In genomic region chr12:62227091-62227490, GRCh38 we compare ENCODE assay signal across 11 cellular contexts.
"Had no signal": no experiment of that assay in that cellular context is flagged by ENCODE, and none has a peak within 500 bp of the region (broad histone marks: within the 10 kb centered on the region; RNA-seq: fewer than 3 reads in every experiment).

No MANE protein-coding gene starts in this region.

- DNase-seq: GM23248, GOT3, H7, HFFc6, IMR-90, KBM-7 had no signal

- H3K27ac Mint-ChIP-seq: HFFc6 had no signal

- FAIRE-seq: HepG2 had no signal

- ATAC-seq: HCT116, HepG2 had no signal

- H3K4me3 ChIP-seq: GM23248, HAP-1 had no signal

- H3K9me3 ChIP-seq: HAP-1 had no signal

- H3K4me2 ChIP-seq: KMS-11 had no signal

- H3K36me3 ChIP-seq: HAP-1 had no signal

- H3K4me1 ChIP-seq: HAP-1 had no signal

- H3K9me3 Mint-ChIP-seq: HFFc6 had no signal

- H3K27ac ChIP-seq: GM23248, HL-60, KMS-11 had no signal

- H3K4me3 Mint-ChIP-seq: HFFc6 had no signal

- H3K9ac ChIP-seq: GM23248, KMS-11 had no signal

- H2AFZ ChIP-seq: GM23248 had no signal
